In genomic region chr11:59625703-59626102, GRCh38 we compare ENCODE assay signal across 21 cellular contexts.
"Had no signal": no experiment of that assay in that cellular context is flagged by ENCODE, and none has a peak within 500 bp of the region (broad histone marks: within the 10 kb centered on the region; RNA-seq: fewer than 3 reads in every experiment).

No MANE protein-coding gene starts in this region.

- DNase-seq: KBM-7; NCI-H1092 treated with DMSO at 0.1 percent for 48 hours; NCI-H1436; NCI-H187; NCI-H2029; NCI-H2081 treated with DMSO at 0.1 percent for 48 hours; NCI-H2171; NCI-H226; NCI-H446; NCI-H510A; NCI-H524 treated with DMSO at 0.1 percent for 48 hours; NCI-H69; NCI-H774; NK-92 treated with Interleukin-12 subunit alpha and Interleukin-12 subunit beta, amount 100 ng/mL, for 24 hours; OCI-M1; PC-9; Peyer's patch; SHP77 treated with DMSO at 0.1 percent for 48 hours; SJCRH30 had no signal

- ATAC-seq: Right ventricle myocardium inferior, SK-N-SH treated with all-trans-retinoic acid at 6 μM for 48 hours had no signal

- H3K27me3 ChIP-seq: Peyer's patch, SJCRH30 had no signal

- H3K4me2 ChIP-seq: PC-9 had no signal

- H3K4me3 ChIP-seq: PC-9, Peyer's patch, SJCRH30 had no signal

- H2AFZ ChIP-seq: PC-9 had no signal

- H3K9me3 ChIP-seq: Peyer's patch, SJCRH30 had no signal

- H3K36me3 ChIP-seq: Peyer's patch, SJCRH30 had no signal

- H3K4me1 ChIP-seq: Peyer's patch, SJCRH30 had no signal

- H3K27ac ChIP-seq: PC-9, Peyer's patch, SJCRH30 had no signal
